Comparison of ENCODE assay signal across 19 cellular contexts in the genomic region with DNA sequence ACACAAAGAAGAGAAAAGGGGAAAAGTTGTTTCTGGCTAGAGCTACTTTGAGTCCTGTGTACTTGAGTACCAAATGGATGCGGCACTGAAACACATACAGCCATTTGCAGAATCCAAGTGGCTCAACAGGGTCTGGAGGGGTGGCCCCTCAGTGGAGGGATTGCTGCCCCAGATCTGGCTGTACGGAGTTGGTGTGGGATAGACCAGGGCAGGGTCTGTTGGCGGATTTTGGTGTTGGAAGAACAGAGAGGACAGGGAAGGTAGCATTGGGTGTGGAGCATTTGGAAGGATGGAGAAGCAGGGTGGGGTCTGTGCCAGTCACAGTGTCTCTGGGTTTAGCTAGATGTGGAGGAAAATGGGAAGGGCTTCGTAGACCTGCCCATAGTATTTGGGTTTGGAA.
DNase-seq lines count a peak whose midpoint lies in the region; ATAC-seq and TF ChIP-seq lines count a peak whose summit lies in the region.
"Had no signal": no experiment of that assay in that cellular context is flagged by ENCODE, and none has a peak within 500 bp of the region (broad histone marks: within the 10 kb centered on the region; RNA-seq: fewer than 3 reads in every experiment).

No MANE protein-coding gene starts in this region.

- intact Hi-C loops in spleen (cut with DNase I; ENCODE audit: low total_unique reads): no loop called here

- H3K27me3 Mint-ChIP-seq in endodermal cell (ENCODE audit: insufficient read depth): no peaks in the 10 kb centered on the region
- H3K27me3 Mint-ChIP-seq in activated naive CD8-positive, alpha-beta T cell treated with anti-CD3 and anti-CD28 coated beads, Interleukin-2, amount 50 U/mL, for 24 hours: peaks cover 7% of the 10 kb centered on the region
- H3K27me3 Mint-ChIP-seq: CD4-positive, alpha-beta T cell had no signal

- H3K27me3 ChIP-seq in endodermal cell (ENCODE audit: control insufficient read depth, insufficient read depth, low read length, poor library complexity, severe bottlenecking): no peaks in the 10 kb centered on the region
- no peaks in the 10 kb centered on the region for H3K27me3 ChIP-seq in spleen (replicated peaks in 1 of 7)
- H3K27me3 ChIP-seq: BLaER1 treated with 17β-estradiol and CSF1 and Interleukin-3, amounts not matched to agents 10 nM and 100 nM had no signal

- H3K36me3 Mint-ChIP-seq in endodermal cell (ENCODE audit: low read depth): no peaks in the 10 kb centered on the region
- no peaks in the 10 kb centered on the region for H3K36me3 Mint-ChIP-seq in activated naive CD8-positive, alpha-beta T cell treated with anti-CD3 and anti-CD28 coated beads, Interleukin-2, amount 50 U/mL, for 24 hours (ENCODE audit: low read depth)
- H3K36me3 Mint-ChIP-seq: CD8-positive, alpha-beta T cell had no signal

- H3K9me3 Mint-ChIP-seq in endodermal cell: no peaks in the 10 kb centered on the region
- no peaks in the 10 kb centered on the region for H3K9me3 Mint-ChIP-seq in activated naive CD8-positive, alpha-beta T cell treated with anti-CD3 and anti-CD28 coated beads, Interleukin-2, amount 50 U/mL, for 24 hours
- H3K9me3 Mint-ChIP-seq: CD4-positive, alpha-beta T cell; CD8-positive, alpha-beta T cell had no signal

- no peak overlapping the region for H3K9ac ChIP-seq in endodermal cell (ENCODE audit: extremely low read depth, low read length, poor library complexity, severe bottlenecking)
- H3K9ac ChIP-seq: BLaER1 treated with 17β-estradiol and CSF1 and Interleukin-3, amounts not matched to agents 10 nM and 100 nM had no signal

- no peaks in the 10 kb centered on the region for H3K4me1 Mint-ChIP-seq in endodermal cell
- H3K4me1 Mint-ChIP-seq in activated naive CD8-positive, alpha-beta T cell treated with anti-CD3 and anti-CD28 coated beads, Interleukin-2, amount 50 U/mL, for 24 hours: peaks cover 5% of the 10 kb centered on the region
- H3K4me1 Mint-ChIP-seq: B cell had no signal

- H3K27ac Mint-ChIP-seq in endodermal cell: no peak overlapping the region
- no peak overlapping the region for H3K27ac Mint-ChIP-seq in activated naive CD8-positive, alpha-beta T cell treated with anti-CD3 and anti-CD28 coated beads, Interleukin-2, amount 50 U/mL, for 24 hours
- H3K27ac Mint-ChIP-seq: B cell; CD4-positive, alpha-beta T cell; CD8-positive, alpha-beta T cell had no signal

- 87 to 100% methylated on average over 1 to 4 of the region's 4 CpGs for WGBS in endodermal cell (ENCODE audit: insufficient coverage in 1 of 2, insufficient read length in 1 of 2), 2 experiments
- WGBS in spleen, 5 donors: 79 to 92% (median 89%) methylated on average over 4 of the region's 4 CpGs

- H3K4me1 ChIP-seq in endodermal cell (ENCODE audit: control insufficient read depth, insufficient read depth, low read length): no peaks in the 10 kb centered on the region
- no peaks in the 10 kb centered on the region for H3K4me1 ChIP-seq in spleen
- H3K4me1 ChIP-seq: Caco-2 had no signal

- no peaks in the 10 kb centered on the region for H3K9me3 ChIP-seq in endodermal cell (ENCODE audit: control insufficient read depth, low read length)
- H3K9me3 ChIP-seq in spleen: no peaks in the 10 kb centered on the region
- H3K9me3 ChIP-seq: BLaER1 treated with 17β-estradiol and CSF1 and Interleukin-3, amounts not matched to agents 10 nM and 100 nM; Caco-2 had no signal

- no peak overlapping the region for H3K4me3 Mint-ChIP-seq in endodermal cell
- no peak overlapping the region for H3K4me3 Mint-ChIP-seq in activated naive CD8-positive, alpha-beta T cell treated with anti-CD3 and anti-CD28 coated beads, Interleukin-2, amount 50 U/mL, for 24 hours
- H3K4me3 Mint-ChIP-seq: B cell; CD4-positive, alpha-beta T cell; CD8-positive, alpha-beta T cell had no signal

- H3K27ac ChIP-seq in endodermal cell (ENCODE audit: low read depth, low read length): no peak overlapping the region
- no peak overlapping the region for H3K27ac ChIP-seq in spleen
- H3K27ac ChIP-seq in coronary artery: no peak overlapping the region
- H3K27ac ChIP-seq: BLaER1 treated with 17β-estradiol and CSF1 and Interleukin-3, amounts not matched to agents 10 nM and 100 nM; C4-2B had no signal

- H3K36me3 ChIP-seq in endodermal cell (ENCODE audit: control insufficient read depth, insufficient read depth, low read length) (no peaks in the 10 kb centered on the region), spleen (no peaks in the 10 kb centered on the region)
- H3K36me3 ChIP-seq: BLaER1 treated with 17β-estradiol and CSF1 and Interleukin-3, amounts not matched to agents 10 nM and 100 nM had no signal

- DNase-seq in endodermal cell: peak; percentile 36
- peak; percentile 15 for DNase-seq in islet precursor cell
- peak; percentile 67 for DNase-seq in mesenteric fat pad (ENCODE audit: low spot score)
- peak; percentile 28 for DNase-seq in spleen
- no peak for DNase-seq in NCI-H2227 (lab: John Stamatoyannopoulos, UW; ENCODE audit: unreplicated experiment)
- no peak for DNase-seq in activated naive CD8-positive, alpha-beta T cell treated with anti-CD3 and anti-CD28 coated beads, Interleukin-2, amount 50 U/mL, for 24 hours
- DNase-seq in NCI-H2029 (lab: John Stamatoyannopoulos, UW): no peak
- DNase-seq in coronary artery (ENCODE audit: low spot score): no peak
- DNase-seq: 8988T; ACHN; Caco-2; Calu3; CD4-positive, alpha-beta T cell; CD8-positive, alpha-beta T cell; DMS79 treated with DMSO at 0.1 percent for 48 hours; GF-D8 had no signal

- no peak for ATAC-seq in activated naive CD8-positive, alpha-beta T cell treated with anti-CD3 and anti-CD28 coated beads, Interleukin-2, amount 50 U/mL, for 24 hours
- ATAC-seq: CD8-positive, alpha-beta T cell had no signal

- TF ChIP-seq POLR2A in spleen (IDR thresholded peaks at IDR 0.05): no peak

- no peak overlapping the region for H3K4me3 ChIP-seq in endodermal cell (ENCODE audit: low read length)
- no peak overlapping the region for H3K4me3 ChIP-seq in spleen
- no peak overlapping the region for H3K4me3 ChIP-seq in coronary artery
- H3K4me3 ChIP-seq: BLaER1 treated with 17β-estradiol and CSF1 and Interleukin-3, amounts not matched to agents 10 nM and 100 nM had no signal

- no peak for TF ChIP-seq CTCF in endodermal cell (conservative IDR thresholded peaks at IDR 0.05)
- no peak for TF ChIP-seq CTCF in spleen (IDR thresholded peaks at IDR 0.05 in 8 of 11, conservative IDR thresholded peaks at IDR 0.05 in 3 of 11)
- TF ChIP-seq CTCF in coronary artery (IDR thresholded peaks at IDR 0.05): no peak

Comparison
In these comparisons a context has a peak if more than half of its experiments do, and no peak if none do; other contexts are left out.
1. DNase-seq: peak in endodermal cell (single experiment), islet precursor cell (single experiment), mesenteric fat pad (single experiment) and spleen (single experiment); none in NCI-H2227 (single experiment), activated naive CD8-positive, alpha-beta T cell treated with anti-CD3 and anti-CD28 coated beads, Interleukin-2, amount 50 U/mL, for 24 hours (single experiment), NCI-H2029 (single experiment) and coronary artery (single experiment).